Comparison of ENCODE assay signal across 11 cellular contexts in genomic region chr2:42752299-42752698, GRCh38. TPM values are rescaled to one million over a fixed set of nuclear protein-coding genes. Genes with fewer than 3 reads are reported as not detected.
A peak's percentile ranks its signal among the peaks of the same experiment; 100 is the strongest.
DNase-seq lines count a peak whose midpoint lies in the region; ATAC-seq and TF ChIP-seq lines count a peak whose summit lies in the region.
"Had no signal": no experiment of that assay in that cellular context is flagged by ENCODE, and none has a peak within 500 bp of the region (broad histone marks: within the 10 kb centered on the region; RNA-seq: fewer than 3 reads in every experiment).

No MANE protein-coding gene starts in this region.

- H3K4me3 ChIP-seq in esophagus muscularis mucosa (no peak overlapping the region), uterus (no peak overlapping the region)

- H3K4me1 ChIP-seq in esophagus muscularis mucosa (peaks cover 0 to 17% (median 12%) of the 10 kb centered on the region in 4 donors), uterus (no peaks in the 10 kb centered on the region)

- H3K36me3 ChIP-seq in esophagus muscularis mucosa (peaks cover 0 to 32% (median 9%) of the 10 kb centered on the region in 4 donors), uterus (no peaks in the 10 kb centered on the region)

- 68% methylated on average over 1 of the region's 1 CpG for WGBS in esophagus muscularis mucosa

- no peak overlapping the region for H3K27ac ChIP-seq in esophagus muscularis mucosa (replicated peaks in 1 of 4)
- H3K27ac ChIP-seq in uterus: no peak overlapping the region

- TF ChIP-seq POLR2A in esophagus muscularis mucosa (IDR thresholded peaks at IDR 0.05; ENCODE audit: low read depth) (no peak), uterus (IDR thresholded peaks at IDR 0.05) (no peak)

- intact Hi-C loops in esophagus muscularis mucosa (cut with DNase I): no loop called here
- intact Hi-C loops in uterus (cut with DNase I; ENCODE audit: low total_unique reads): no loop called here

- TF ChIP-seq CTCF in esophagus muscularis mucosa (IDR thresholded peaks at IDR 0.05) (no peak), uterus (IDR thresholded peaks at IDR 0.05) (no peak)

- H3K27me3 ChIP-seq in esophagus muscularis mucosa (no peaks in the 10 kb centered on the region), uterus (no peaks in the 10 kb centered on the region)

- no peak for TF ChIP-seq EP300 in esophagus muscularis mucosa (IDR thresholded peaks at IDR 0.05)

- no peaks in the 10 kb centered on the region for H3K9me3 ChIP-seq in esophagus muscularis mucosa
- no peaks in the 10 kb centered on the region for H3K9me3 ChIP-seq in uterus

- DNase-seq in esophagus muscularis mucosa (ENCODE audit: extremely low spot score) (peak; percentile 72), uterus (no peak), DMS 273 treated with DMSO at 0.1 percent for 48 hours (lab: John Stamatoyannopoulos, UW) (no peak), NCI-H1694 treated with DMSO at 0.1 percent for 48 hours (lab: John Stamatoyannopoulos, UW) (no peak), ecto neural progenitor cell (ENCODE audit: low spot score) (no peak)
- DNase-seq: naive thymus-derived CD8-positive, alpha-beta T cell; NCI-H1105 treated with DMSO at 0.1 percent for 48 hours; stimulated activated CD8-positive, alpha-beta memory T cell treated with anti-CD3 and anti-CD28 coated beads, Interleukin-4, amount 100 ng/mL, for 48 hours had no signal

- ATAC-seq in GM18498 (IDR thresholded peaks at IDR 0.05; ENCODE audit: unreplicated experiment) (peak; percentile 70), GM21619 (IDR thresholded peaks at IDR 0.05; ENCODE audit: unreplicated experiment) (peak; percentile 53), HG03571 (IDR thresholded peaks at IDR 0.05; ENCODE audit: unreplicated experiment) (peak; percentile 62)
- ATAC-seq: naive thymus-derived CD8-positive, alpha-beta T cell had no signal

RNA-seq across cellular contexts. Expression of gene OXER1, which starts 11.6 kb away (rescaled TPM):
- total RNA-seq in esophagus muscularis mucosa: 1 to 10 TPM in 1 of 4 donors, under 1 TPM in 3; 0.42 to 1.3 (median 0.61) TPM
- 1 to 10 TPM in 2 of 4 donors, not detected in 2; 1.9 to 5.4 TPM for total RNA-seq in uterus

RNA-seq across cellular contexts. Expression of gene HAAO, which starts 40.1 kb away (rescaled TPM):
- 1 to 10 TPM; 2.9 to 4.8 (median 4.0) TPM for total RNA-seq in esophagus muscularis mucosa
- total RNA-seq in uterus: 10 to 100 TPM in 3 of 4 donors, 1 to 10 TPM in 1; 3.1 to 25.1 (median 20.8) TPM
